Comparison of ENCODE assay signal across 8 cellular contexts in genomic region chr5:142012792-142013388, GRCh38. TPM values are rescaled to one million over a fixed set of nuclear protein-coding genes. Genes with fewer than 3 reads are reported as not detected.
DNase-seq lines count a peak whose midpoint lies in the region; ATAC-seq, FAIRE-seq and TF ChIP-seq lines count a peak whose summit lies in the region.

TSS of gene GNPDA1 (minus strand) at chr5:142013027. CDS start at chr5:142012035, 992 bp downstream.

- H3K36me3 Mint-ChIP-seq in activated CD4-positive, alpha-beta T cell treated with anti-CD3 and anti-CD28 coated beads, Interleukin-2, amount 10 ng/mL, durations not matched to agents 7 days and 5 days (ENCODE audit: low read depth): peaks cover 21% of the 10 kb centered on the region

- intact Hi-C loops in HepG2 (cut with micrococcal nuclease; ENCODE audit: unreplicated experiment): no loop called here

- 0 out of 2 replicates have a peak, but pooled peaks have one; percentile 50 for TF ChIP-seq RAD21 in HepG2 (CRISPR knock-in tag; IDR thresholded peaks at IDR 0.05)

- H3K9me3 Mint-ChIP-seq in activated CD4-positive, alpha-beta T cell treated with anti-CD3 and anti-CD28 coated beads, Interleukin-2, amount 10 ng/mL, durations not matched to agents 7 days and 5 days: peaks cover 4% of the 10 kb centered on the region

- WGBS in HepG2 (ENCODE audit: low lambda C conversion rate): 3% methylated on average over 22 of the region's 58 CpGs

- peak within 1 kb of the TSS; percentile 66 to 82 (median 68); a peak in 5 of 6 replicates for H3K4me3 ChIP-seq in HepG2 (replicated peaks in 1 of 3; ENCODE audit: insufficient read depth in 1 of 3, low read depth in 2 of 3, low read length in 3 of 3)

- no peaks in the 10 kb centered on the region for H4K20me1 ChIP-seq in HepG2 (ENCODE audit: insufficient read depth, low read length)

- CTCF ChIA-PET in activated CD4-positive, alpha-beta T cell treated with anti-CD3 and anti-CD28 coated beads, Interleukin-2, amount 10 ng/mL, durations not matched to agents 7 days and 5 days (lab: Charles Lee): interaction anchor here (0.6 to 2.2 kb wide), 14 partner anchors 12 to 321 kb away, joined by 3 to 9 read pairs (median 6); partner anchors contain the start of genes NDFIP1 and RNF14
- CTCF ChIA-PET in HepG2 (lab: Yijun Ruan, JAX; ENCODE audit: low intra/inter-chr PET ratio, low total read pairs): interaction anchor here (1.3 kb wide), 1 partner anchor 348 kb away, joined by 3 read pairs; no protein-coding TSS in a partner anchor

- H3K4me2 ChIP-seq in HepG2 (ENCODE audit: low read depth, low read length): peak within 1 kb of the TSS; percentile 99

- peaks cover 0 to 5% of the 10 kb centered on the region in 2 experiments; a peak in 1 of 5 replicates for H3K27me3 ChIP-seq in HepG2 (ENCODE audit: control insufficient read depth in 1 of 2, insufficient read depth in 2 of 2, low read length in 2 of 2)

- DNase-seq in NCI-H1436 (lab: John Stamatoyannopoulos, UW) (peak; percentile 44), NCI-H1436 treated with DMSO at 0.1 percent for 48 hours (lab: John Stamatoyannopoulos, UW) (no peak), NCI-H446 treated with DMSO at 0.1 percent for 48 hours (lab: John Stamatoyannopoulos, UW) (peak; percentile 41), dermis blood vessel endothelial cell (peak; percentile 87), HepG2 (ENCODE audit: low spot score) (peak; percentile 50)
- peak; percentile 68 for DNase-seq in activated CD4-positive, alpha-beta T cell treated with anti-CD3 and anti-CD28 coated beads, Interleukin-2, amount 10 ng/mL, durations not matched to agents 7 days and 5 days
- DNase-seq in stimulated activated CD4-positive, alpha-beta T cell treated with anti-CD3 and anti-CD28 coated beads, Interleukin-4, amount 100 ng/mL, for 4 hours: peak; percentile 59 to 65

- H3K36me3 ChIP-seq in HepG2 (replicated peaks in 1 of 2; ENCODE audit: control insufficient read depth in 1 of 2, insufficient read depth in 2 of 2, low read length in 2 of 2): peaks cover 0 to 3% of the 10 kb centered on the region in 2 experiments; a peak in 1 of 5 replicates

- H3K27ac Mint-ChIP-seq in activated CD4-positive, alpha-beta T cell treated with anti-CD3 and anti-CD28 coated beads, Interleukin-2, amount 10 ng/mL, durations not matched to agents 7 days and 5 days: peak within 1 kb of the TSS; percentile 96

- peak; percentile 69 to 79 for TF ChIP-seq POLR2A in HepG2 (IDR thresholded peaks at IDR 0.05; ENCODE audit: insufficient read depth in 1 of 2, low read depth in 2 of 2, low read length in 2 of 2)

- H3K4me1 ChIP-seq in HepG2 (ENCODE audit: insufficient read depth, low read length): peaks cover 43% of the 10 kb centered on the region

- in situ Hi-C loops in HepG2 (cut with HindIII; ENCODE audit: extremely low pct_ligation_motif_present, low pct_unique_long_range_greater_than_20kb): no loop called here

- H3K27ac ChIP-seq in HepG2 (ENCODE audit: extremely low read length, insufficient read depth, low read length): peak within 1 kb of the TSS; percentile 70

- H3K4me3 Mint-ChIP-seq in activated CD4-positive, alpha-beta T cell treated with anti-CD3 and anti-CD28 coated beads, Interleukin-2, amount 10 ng/mL, durations not matched to agents 7 days and 5 days: peak within 1 kb of the TSS; percentile 82

- peaks cover 83% of the 10 kb centered on the region for H3K4me1 Mint-ChIP-seq in activated CD4-positive, alpha-beta T cell treated with anti-CD3 and anti-CD28 coated beads, Interleukin-2, amount 10 ng/mL, durations not matched to agents 7 days and 5 days

- no peak for FAIRE-seq in HepG2 (lab: Jason Lieb, UNC)

- H3K27me3 Mint-ChIP-seq in activated CD4-positive, alpha-beta T cell treated with anti-CD3 and anti-CD28 coated beads, Interleukin-2, amount 10 ng/mL, durations not matched to agents 7 days and 5 days: no peaks in the 10 kb centered on the region

- no peaks in the 10 kb centered on the region for H3K79me2 ChIP-seq in HepG2 (ENCODE audit: insufficient read depth, low read length)

- ATAC-seq in HG02884 (IDR thresholded peaks at IDR 0.05; ENCODE audit: unreplicated experiment) (peak; percentile 56), HepG2 (peak; percentile 91)

- H3K9ac ChIP-seq in HepG2 (ENCODE audit: insufficient read depth, low read depth, low read length): peak within 1 kb of the TSS; percentile 82

- no peaks in the 10 kb centered on the region for H3K9me3 ChIP-seq in HepG2 (ENCODE audit: low read length)

- POLR2A ChIA-PET in activated CD4-positive, alpha-beta T cell treated with anti-CD3 and anti-CD28 coated beads, Interleukin-2, amount 10 ng/mL, durations not matched to agents 7 days and 5 days (lab: Charles Lee): interaction anchor here (1.0 kb wide), 1 partner anchor 44 kb away, joined by 4 read pairs; the partner anchor contains the start of gene RNF14
- POLR2A ChIA-PET in HepG2 (lab: Yijun Ruan, JAX): interaction anchor here (0.7 to 2.2 kb wide), 8 partner anchors 9 to 89 kb away, joined by 3 to 12 read pairs (median 7); partner anchors contain the start of genes DELE1 and RNF14

- TF ChIP-seq EP300 in HepG2 (IDR thresholded peaks at IDR 0.05; ENCODE audit: low read depth in 2 of 2, low read length in 2 of 2) (no peak), HepG2 (CRISPR knock-in tag; IDR thresholded peaks at IDR 0.05; ENCODE audit: borderline replicate concordance) (no peak)

- TF ChIP-seq CTCF in HepG2 (CRISPR knock-in tag; IDR thresholded peaks at IDR 0.05): no peak

- H2AFZ ChIP-seq in HepG2 (ENCODE audit: low read length): peak within 1 kb of the TSS; percentile 2

- no TSS peak for BruUV-seq in HepG2 (replicated peaks; lab: Mats Ljungman, UMichigan)

TF ChIP-seq in HepG2, 621 proteins besides CTCF, POLR2A, EP300 and RAD21 (continues in another document):
- TF ChIP-seq MAZ (IDR thresholded peaks at IDR 0.05; ENCODE audit: borderline replicate concordance, low read depth, low read length) (no peak), MAZ (CRISPR knock-in tag; IDR thresholded peaks at IDR 0.05; ENCODE audit: low read depth) (peak; percentile 63; the same call in 1 of the 2 replicates), MYPOP (CRISPR knock-in tag; IDR thresholded peaks at IDR 0.05) (no peak), ZNF205 (CRISPR knock-in tag; IDR thresholded peaks at IDR 0.05) (peak; percentile 63; the same call in 1 of the 2 replicates), SAP130 (CRISPR knock-in tag; IDR thresholded peaks at IDR 0.05; ENCODE audit: low read depth) (peak; percentile 69), GPBP1L1 (CRISPR knock-in tag; IDR thresholded peaks at IDR 0.05) (no peak), YY1 (IDR thresholded peaks at IDR 0.05; ENCODE audit: insufficient read depth, insufficient replicate concordance, low read depth, low read length) (peak; percentile 39)

RNA-seq across cellular contexts. Expression of gene GNPDA1, which starts in this region (rescaled TPM):
- total RNA-seq in activated CD4-positive, alpha-beta T cell treated with anti-CD3 and anti-CD28 coated beads, Interleukin-2, amount 10 ng/mL, durations not matched to agents 7 days and 5 days: 10 to 100 TPM; 34.4 to 36.1 TPM
- 51.4 and 54.1 TPM in 2 replicates for total RNA-seq in dermis blood vessel endothelial cell
- total RNA-seq in HepG2 (2016; rRNA removed; fragmentation: Illumina TruSeq; extraction: Trizol): 54.1 and 74.9 TPM in 2 replicates
- 12.0 TPM in 2 replicates for total RNA-seq in HepG2 (2016; cell fraction: cytosol; rRNA removed; fragmentation: Illumina TruSeq; extraction: Trizol; ENCODE audit: low read depth)
- total RNA-seq in HepG2 (2016; cell fraction: insoluble cytoplasmic fraction; rRNA removed; fragmentation: Illumina TruSeq; extraction: Trizol): 54.7 and 81.4 TPM in 2 replicates
- 35.9 and 36.6 TPM in 2 replicates for total RNA-seq in HepG2 (2016; cell fraction: membrane; rRNA removed; fragmentation: Illumina TruSeq; extraction: Trizol)
- 23.2 and 24.6 TPM in 2 replicates for total RNA-seq in HepG2 (2016; cell fraction: nucleus; rRNA removed; fragmentation: Illumina TruSeq; extraction: Trizol)
- polyA plus RNA-seq in HepG2 (2011; rRNA removed): 6.0 and 6.1 TPM in 2 replicates
- 9.3 and 10.6 TPM in 2 replicates for polyA plus RNA-seq in HepG2 (2011; cell fraction: cytosol; rRNA removed)
- 10.6 and 11.6 TPM in 2 replicates for polyA plus RNA-seq in HepG2 (2011; cell fraction: nucleus; rRNA removed)
- polyA plus RNA-seq in HepG2 (2012): 23.3 and 24.2 TPM in 2 replicates
- polyA plus RNA-seq in HepG2 (2016; cell fraction: cytosol; fragmentation: Illumina TruSeq; extraction: Trizol; ENCODE audit: low read depth): 11.3 and 13.9 TPM in 2 replicates
- 76.4 and 81.8 TPM in 2 replicates for polyA plus RNA-seq in HepG2 (2016; cell fraction: insoluble cytoplasmic fraction; fragmentation: Illumina TruSeq; extraction: Trizol; ENCODE audit: low read depth)
- polyA plus RNA-seq in HepG2 (2016; cell fraction: membrane; fragmentation: Illumina TruSeq; extraction: Trizol; ENCODE audit: low read depth): 25.0 and 27.1 TPM in 2 replicates
- 37.8 and 39.9 TPM in 2 replicates for polyA plus RNA-seq in HepG2 (2016; cell fraction: nucleus; fragmentation: Illumina TruSeq; extraction: Trizol; ENCODE audit: insufficient read depth, low read depth)
- polyA minus RNA-seq in HepG2 (2011; rRNA and poly(A)+ RNA removed; ENCODE audit: low replicate concordance): 8.0 and 21.3 TPM in 2 replicates
- polyA minus RNA-seq in HepG2 (2011; cell fraction: cytosol; rRNA and poly(A)+ RNA removed): 8.3 and 13.9 TPM in 2 replicates
- 9.8 and 11.8 TPM in 2 replicates for polyA minus RNA-seq in HepG2 (2011; cell fraction: nucleus; rRNA and poly(A)+ RNA removed)
